22 cellular contexts compared by ENCODE assay signal in the genomic region with DNA sequence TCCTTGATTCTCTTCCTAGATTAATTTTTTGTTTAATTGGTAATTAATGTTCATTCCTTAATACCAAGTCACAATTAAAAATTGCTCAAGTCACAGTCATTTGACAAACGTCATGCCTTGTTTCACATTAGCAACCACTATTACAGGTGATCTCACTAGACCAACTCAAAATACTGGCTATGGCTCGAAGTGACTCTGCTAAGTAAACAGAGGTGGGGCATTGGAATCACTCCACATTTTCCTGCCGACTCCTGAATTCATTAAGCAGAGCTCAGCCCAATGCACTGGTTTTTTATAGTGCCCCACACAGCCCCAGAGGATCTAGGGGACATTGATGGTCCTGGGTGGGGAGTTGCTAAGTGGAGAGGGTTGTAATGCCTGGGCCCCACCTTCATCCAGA.
DNase-seq lines count a peak whose midpoint lies in the region; ATAC-seq and TF ChIP-seq lines count a peak whose summit lies in the region.
"Had no signal": no experiment of that assay in that cellular context is flagged by ENCODE, and none has a peak within 500 bp of the region (broad histone marks: within the 10 kb centered on the region; RNA-seq: fewer than 3 reads in every experiment).

No MANE protein-coding gene starts in this region.

- TF ChIP-seq CTCF in RWPE2 (IDR thresholded peaks at IDR 0.05; ENCODE audit: poor library complexity, severe bottlenecking) = no peak
- no peak for TF ChIP-seq CTCF in transverse colon (IDR thresholded peaks at IDR 0.05)

- H3K27ac ChIP-seq in RWPE2 (ENCODE audit: poor library complexity, severe bottlenecking) = no peak overlapping the region
- peak overlapping the region in 1 of 4 donors; percentile 25 for H3K27ac ChIP-seq in transverse colon
- H3K27ac ChIP-seq: foreskin keratinocyte, PC-9, SJSA1 had no signal

- peak; percentile 76 for ATAC-seq in RWPE2 (ENCODE audit: low read depth)
- ATAC-seq in left colon = peak; percentile 93
- ATAC-seq in GM21526 (IDR thresholded peaks at IDR 0.05; ENCODE audit: low FRiP score, unreplicated experiment) = no peak
- ATAC-seq: activated T-cell treated with anti-CD3 and anti-CD28 coated beads, Interleukin-2, amount 50 U/mL, for 4 hours; foreskin keratinocyte had no signal

- no peak overlapping the region for H3K27ac Mint-ChIP-seq in activated CD4-positive, alpha-beta memory T cell treated with anti-CD3 and anti-CD28 coated beads, Interleukin-2, amount 10 ng/mL, durations not matched to agents 7 days and 5 days
- H3K27ac Mint-ChIP-seq: activated B cell treated with CpG ODN at 0.5 μM for 24 hours; activated CD4-positive, alpha-beta memory T cell treated with anti-CD3 and anti-CD28 coated beads for 36 hours; activated naive CD4-positive, alpha-beta T cell treated with anti-CD3 and anti-CD28 coated beads, Interleukin-2, amount 50 U/mL, for 24 hours; mesothelial cell of epicardium; nephron progenitor cell had no signal

- CTCF ChIA-PET in activated CD4-positive, alpha-beta memory T cell treated with anti-CD3 and anti-CD28 coated beads, Interleukin-2, amount 10 ng/mL, durations not matched to agents 7 days and 5 days (lab: Charles Lee) = no interaction called here

- H3K36me3 ChIP-seq in RWPE2 (ENCODE audit: low read depth) (no peaks in the 10 kb centered on the region), transverse colon (no peaks in the 10 kb centered on the region)
- H3K36me3 ChIP-seq: SJSA1 had no signal

- no peaks in the 10 kb centered on the region for H3K27me3 ChIP-seq in RWPE2 (ENCODE audit: insufficient read depth, poor library complexity, severe bottlenecking)
- no peaks in the 10 kb centered on the region for H3K27me3 ChIP-seq in transverse colon
- H3K27me3 ChIP-seq: foreskin keratinocyte, SJSA1 had no signal

- WGBS in transverse colon (ENCODE audit: low coverage in 1 of 2), 2 donors = 20 to 25% methylated on average over 1 to 3 of the region's 3 CpGs

- TF ChIP-seq POLR2A in transverse colon (IDR thresholded peaks at IDR 0.05) = no peak

- TF ChIP-seq EP300 in transverse colon (IDR thresholded peaks at IDR 0.05; ENCODE audit: low read depth) = no peak

- no peaks in the 10 kb centered on the region for H3K36me3 Mint-ChIP-seq in activated CD4-positive, alpha-beta memory T cell treated with anti-CD3 and anti-CD28 coated beads, Interleukin-2, amount 10 ng/mL, durations not matched to agents 7 days and 5 days (ENCODE audit: low read depth)
- H3K36me3 Mint-ChIP-seq: activated CD4-positive, alpha-beta memory T cell treated with anti-CD3 and anti-CD28 coated beads for 36 hours; activated naive CD4-positive, alpha-beta T cell treated with anti-CD3 and anti-CD28 coated beads, Interleukin-2, amount 50 U/mL, for 24 hours; mesothelial cell of epicardium had no signal

- intact Hi-C loops in left colon (cut with DNase I, micrococcal nuclease) = no loop called here
- intact Hi-C loops in transverse colon (cut with DNase I; ENCODE audit: low total_unique reads) = no loop called here

- H3K4me3 ChIP-seq in RWPE2 (ENCODE audit: severe bottlenecking) (no peak overlapping the region), transverse colon (no peak overlapping the region)
- H3K4me3 ChIP-seq: PC-9, SJSA1 had no signal

- H3K4me3 Mint-ChIP-seq in activated CD4-positive, alpha-beta memory T cell treated with anti-CD3 and anti-CD28 coated beads, Interleukin-2, amount 10 ng/mL, durations not matched to agents 7 days and 5 days = no peak overlapping the region
- H3K4me3 Mint-ChIP-seq: activated B cell treated with CpG ODN at 0.5 μM for 24 hours; activated CD4-positive, alpha-beta memory T cell treated with anti-CD3 and anti-CD28 coated beads for 36 hours; activated naive CD4-positive, alpha-beta T cell treated with anti-CD3 and anti-CD28 coated beads, Interleukin-2, amount 50 U/mL, for 24 hours; activated T-cell treated with anti-CD3 and anti-CD28 coated beads, Interleukin-2, amount 50 U/mL, for 4 hours; mesothelial cell of epicardium; nephron progenitor cell had no signal

- H3K9me3 ChIP-seq in RWPE2 (ENCODE audit: severe bottlenecking) (no peaks in the 10 kb centered on the region), transverse colon (no peaks in the 10 kb centered on the region)
- H3K9me3 ChIP-seq: SJSA1 had no signal

- POLR2A ChIA-PET in activated CD4-positive, alpha-beta memory T cell treated with anti-CD3 and anti-CD28 coated beads, Interleukin-2, amount 10 ng/mL, durations not matched to agents 7 days and 5 days (lab: Charles Lee) = no interaction called here

- H3K27me3 Mint-ChIP-seq in activated CD4-positive, alpha-beta memory T cell treated with anti-CD3 and anti-CD28 coated beads, Interleukin-2, amount 10 ng/mL, durations not matched to agents 7 days and 5 days = no peaks in the 10 kb centered on the region
- H3K27me3 Mint-ChIP-seq: activated B cell treated with CpG ODN at 0.5 μM for 24 hours had no signal

- no peaks in the 10 kb centered on the region for H3K9me3 Mint-ChIP-seq in activated CD4-positive, alpha-beta memory T cell treated with anti-CD3 and anti-CD28 coated beads, Interleukin-2, amount 10 ng/mL, durations not matched to agents 7 days and 5 days
- H3K9me3 Mint-ChIP-seq: activated B cell treated with CpG ODN at 0.5 μM for 24 hours; activated CD4-positive, alpha-beta memory T cell treated with anti-CD3 and anti-CD28 coated beads for 36 hours; activated naive CD4-positive, alpha-beta T cell treated with anti-CD3 and anti-CD28 coated beads, Interleukin-2, amount 50 U/mL, for 24 hours; activated T-cell treated with anti-CD3 and anti-CD28 coated beads, Interleukin-2, amount 50 U/mL, for 4 hours; mesothelial cell of epicardium; nephron progenitor cell had no signal

- DNase-seq in NCI-H748 (lab: John Stamatoyannopoulos, UW; ENCODE audit: unreplicated experiment) (peak; percentile 12), NCI-H748 treated with DMSO at 0.1 percent for 48 hours (lab: John Stamatoyannopoulos, UW) (no peak), RWPE2 (ENCODE audit: low spot score) (no peak), left colon (peak; percentile 29 to 38), transverse colon (peak; percentile 39), NCI-H524 (lab: John Stamatoyannopoulos, UW) (no peak)
- DNase-seq in activated CD4-positive, alpha-beta memory T cell treated with anti-CD3 and anti-CD28 coated beads, Interleukin-2, amount 10 ng/mL, durations not matched to agents 7 days and 5 days = no peak
- DNase-seq: activated B cell treated with CpG ODN at 0.5 μM for 24 hours; activated CD4-positive, alpha-beta memory T cell treated with anti-CD3 and anti-CD28 coated beads for 36 hours; activated T-cell treated with anti-CD3 and anti-CD28 coated beads, Interleukin-2, amount 50 U/mL, for 4 hours; DND-41; foreskin keratinocyte; KG1; NCI-H1092 treated with DMSO at 0.1 percent for 48 hours; NCI-H2081 treated with DMSO at 0.1 percent for 48 hours; NCI-H774; nephron progenitor cell; PC-9 had no signal

- in situ Hi-C loops in transverse colon (cut with MboI; ENCODE audit: low pct_ligation_motif_present in 1 of 4, low pct_unique_long_range_greater_than_20kb in 1 of 4, low sequenced_read_pairs in 3 of 4) = no loop called here

- H3K4me1 ChIP-seq in RWPE2 (ENCODE audit: insufficient read depth, poor library complexity, severe bottlenecking) (peaks cover 8% of the 10 kb centered on the region), transverse colon (peaks cover 0 to 16% (median 4%) of the 10 kb centered on the region in 4 donors)
- H3K4me1 ChIP-seq: foreskin keratinocyte, SJSA1 had no signal

- no peaks in the 10 kb centered on the region for H3K4me1 Mint-ChIP-seq in activated CD4-positive, alpha-beta memory T cell treated with anti-CD3 and anti-CD28 coated beads, Interleukin-2, amount 10 ng/mL, durations not matched to agents 7 days and 5 days
- H3K4me1 Mint-ChIP-seq: activated B cell treated with CpG ODN at 0.5 μM for 24 hours; activated naive CD4-positive, alpha-beta T cell treated with anti-CD3 and anti-CD28 coated beads, Interleukin-2, amount 50 U/mL, for 24 hours; mesothelial cell of epicardium had no signal

Comparison
In these comparisons a context has a peak if more than half of its experiments do, and no peak if none do; other contexts are left out.
1. DNase-seq: peak in NCI-H748 (single experiment), left colon (2 of 2) and transverse colon (single experiment); none in NCI-H748 treated with DMSO at 0.1 percent for 48 hours (single experiment), RWPE2 (single experiment), activated CD4-positive, alpha-beta memory T cell treated with anti-CD3 and anti-CD28 coated beads, Interleukin-2, amount 10 ng/mL, durations not matched to agents 7 days and 5 days (single experiment) and NCI-H524 (0 of 2).